In the genomic region with DNA sequence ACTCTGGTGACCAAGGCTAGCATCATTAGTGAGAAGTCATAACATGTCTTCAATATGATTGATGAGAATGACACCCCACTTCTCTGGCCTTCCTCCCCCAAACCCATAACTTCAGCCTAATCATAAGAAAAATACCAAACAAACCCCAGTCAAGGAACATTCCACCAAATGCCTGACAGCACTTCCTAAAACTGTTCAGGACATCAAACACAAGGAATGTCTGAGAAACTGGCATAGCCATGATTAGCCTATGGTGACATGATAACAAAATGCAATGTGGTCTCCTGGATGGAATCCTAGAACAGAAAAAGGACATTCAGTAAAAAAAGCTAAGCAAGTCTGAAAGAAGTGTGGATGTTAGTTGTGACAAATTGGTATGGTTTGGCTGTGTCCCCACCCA, we compare ENCODE assay signal across 1 cellular context.
TF ChIP-seq lines count a peak whose summit lies in the region.

No MANE protein-coding gene starts in this region.

TF ChIP-seq in HepG2, 621 proteins besides CTCF, POLR2A, EP300 and RAD21:
- no peak for TF ChIP-seq ZMYM2 (CRISPR knock-in tag; IDR thresholded peaks at IDR 0.05)
- TF ChIP-seq RELA (CRISPR knock-in tag; IDR thresholded peaks at IDR 0.05) = no peak
